Comparison of ENCODE assay signal across 8 cellular contexts in genomic region chr20:2663887-2664719, GRCh38. TPM values are rescaled to one million over a fixed set of nuclear protein-coding genes. Genes with fewer than 3 reads are reported as not detected.
DNase-seq lines count a peak whose midpoint lies in the region; ATAC-seq and TF ChIP-seq lines count a peak whose summit lies in the region.

Gene IDH3B (minus strand): TSS chr20:2664216. CDS start chr20:2664188, 28 bp downstream.

- no peaks in the 10 kb centered on the region for H3K9me3 Mint-ChIP-seq in activated naive CD8-positive, alpha-beta T cell treated with anti-CD3 and anti-CD28 coated beads, Interleukin-2, amount 10 ng/mL, durations not matched to agents 7 days and 5 days

- peak within 1 kb of the TSS; percentile 84 for H3K4me3 ChIP-seq in GM08714 (ENCODE audit: low read length)
- H3K4me3 ChIP-seq in SU-DHL-6 (ENCODE audit: insufficient read depth, low read length, poor library complexity, severe bottlenecking): peak within 1 kb of the TSS; percentile 80
- peak within 1 kb of the TSS; percentile 70 for H3K4me3 ChIP-seq in ovary
- peak within 1 kb of the TSS; percentile 67 to 92 (median 77) for H3K4me3 ChIP-seq in thyroid gland (replicated peaks in 1 of 3)

- H3K36me3 ChIP-seq in SU-DHL-6 (ENCODE audit: low read length) (no peaks in the 10 kb centered on the region), ovary (no peaks in the 10 kb centered on the region), thyroid gland (peaks cover 20 to 21% of the 10 kb centered on the region in 2 donors)

- WGBS in ovary, 3 donors: 6 to 9% (median 8%) methylated on average over 43 to 49 of the region's 49 CpGs
- WGBS in thyroid gland, 2 donors: 6 to 13% methylated on average over 30 to 49 of the region's 49 CpGs

- H3K27me3 ChIP-seq in SU-DHL-6 (ENCODE audit: low read length) (no peaks in the 10 kb centered on the region), ovary (no peaks in the 10 kb centered on the region), thyroid gland (no peaks in the 10 kb centered on the region)

- peak; percentile 79 for ATAC-seq in HG02610 (IDR thresholded peaks at IDR 0.05; ENCODE audit: unreplicated experiment)
- peak; percentile 99 for ATAC-seq in activated naive CD8-positive, alpha-beta T cell treated with anti-CD3 and anti-CD28 coated beads, Interleukin-2, amount 10 ng/mL, durations not matched to agents 7 days and 5 days (ENCODE audit: low read depth)

- peaks cover 10% of the 10 kb centered on the region for H3K36me3 Mint-ChIP-seq in activated naive CD8-positive, alpha-beta T cell treated with anti-CD3 and anti-CD28 coated beads, Interleukin-2, amount 10 ng/mL, durations not matched to agents 7 days and 5 days

- peak within 1 kb of the TSS; percentile 86 for H3K4me2 ChIP-seq in SU-DHL-6 (ENCODE audit: low read depth, low read length, poor library complexity, severe bottlenecking)

- peak within 1 kb of the TSS; percentile 52 for H2AFZ ChIP-seq in SU-DHL-6 (ENCODE audit: low read depth, low read length, severe bottlenecking)

- TF ChIP-seq CTCF in SU-DHL-6 (IDR thresholded peaks at IDR 0.05; ENCODE audit: insufficient read depth, low read length, poor library complexity, severe bottlenecking) (no peak), ovary (IDR thresholded peaks at IDR 0.05) (no peak), thyroid gland (IDR thresholded peaks at IDR 0.05) (no peak)

- TF ChIP-seq POLR2A in ovary (IDR thresholded peaks at IDR 0.05) (peak; percentile 92), thyroid gland (IDR thresholded peaks at IDR 0.05) (peak; percentile 10 to 91)

- H3K4me3 Mint-ChIP-seq in activated naive CD8-positive, alpha-beta T cell treated with anti-CD3 and anti-CD28 coated beads, Interleukin-2, amount 10 ng/mL, durations not matched to agents 7 days and 5 days: peak within 1 kb of the TSS; percentile 93

- POLR2A ChIA-PET in activated naive CD8-positive, alpha-beta T cell treated with anti-CD3 and anti-CD28 coated beads, Interleukin-2, amount 10 ng/mL, durations not matched to agents 7 days and 5 days (lab: Charles Lee): interaction anchor here (0.7 to 7.3 kb wide), 9 partner anchors 10 to 194 kb away, joined by 3 to 86 read pairs (median 3); partner anchors contain the start of genes NOP56 and SNRPB

- H3K4me1 ChIP-seq in ovary (ENCODE audit: insufficient read depth) (peaks cover 5% of the 10 kb centered on the region), thyroid gland (peaks cover 4 to 8% of the 10 kb centered on the region in 2 donors)

- H3K9ac ChIP-seq in SU-DHL-6 (ENCODE audit: low read length): peak within 1 kb of the TSS; percentile 77

- peak within 1 kb of the TSS; percentile 96 for H3K27ac Mint-ChIP-seq in activated naive CD8-positive, alpha-beta T cell treated with anti-CD3 and anti-CD28 coated beads, Interleukin-2, amount 10 ng/mL, durations not matched to agents 7 days and 5 days

- H3K9me3 ChIP-seq in SU-DHL-6 (ENCODE audit: insufficient read depth, low read length) (no peaks in the 10 kb centered on the region), ovary (no peaks in the 10 kb centered on the region), thyroid gland (no peaks in the 10 kb centered on the region)

- peaks cover 12% of the 10 kb centered on the region; the same call in 1 of the 2 replicates for H3K79me2 ChIP-seq in SU-DHL-6 (ENCODE audit: insufficient read depth, low read length)

- H3K9me2 ChIP-seq in SU-DHL-6 (replicated peaks; ENCODE audit: insufficient read depth, low read length): no peaks in the 10 kb centered on the region

- peaks cover 7% of the 10 kb centered on the region for H3K27me3 Mint-ChIP-seq in activated naive CD8-positive, alpha-beta T cell treated with anti-CD3 and anti-CD28 coated beads, Interleukin-2, amount 10 ng/mL, durations not matched to agents 7 days and 5 days

- H3F3A ChIP-seq in SU-DHL-6 (ENCODE audit: insufficient read depth): peaks cover 18% of the 10 kb centered on the region

- DNase-seq in NCI-H1105 treated with DMSO at 0.1 percent for 48 hours (lab: John Stamatoyannopoulos, UW): peak; percentile 87
- peak; percentile 91 for DNase-seq in activated naive CD8-positive, alpha-beta T cell treated with anti-CD3 and anti-CD28 coated beads, Interleukin-2, amount 10 ng/mL, durations not matched to agents 7 days and 5 days
- peak; percentile 91 to 99 (median 96) for DNase-seq in head of caudate nucleus
- peak; percentile 89 to 95 (median 93) for DNase-seq in ovary
- DNase-seq in thyroid gland: peak; percentile 93

- H4K20me1 ChIP-seq in SU-DHL-6 (ENCODE audit: low read depth, low read length): no peaks in the 10 kb centered on the region

- H3K27ac ChIP-seq in SU-DHL-6 (ENCODE audit: low read depth, low read length) (peak within 1 kb of the TSS; percentile 43; the same call in 1 of the 2 replicates), ovary (peak within 1 kb of the TSS; percentile 56 to 91), thyroid gland (peak within 1 kb of the TSS; percentile 63 to 98 (median 86))

- peak; percentile 49 for TF ChIP-seq EP300 in ovary (IDR thresholded peaks at IDR 0.05)

- intact Hi-C loops in head of caudate nucleus (cut with DNase I): no loop called here
- intact Hi-C loops in ovary (cut with DNase I): no loop called here
- intact Hi-C loops in thyroid gland (cut with DNase I): no loop called here

- peaks cover 18% of the 10 kb centered on the region for H3K4me1 Mint-ChIP-seq in activated naive CD8-positive, alpha-beta T cell treated with anti-CD3 and anti-CD28 coated beads, Interleukin-2, amount 10 ng/mL, durations not matched to agents 7 days and 5 days

RNA-seq across cellular contexts. Expression of gene IDH3B, which starts in this region (rescaled TPM):
- total RNA-seq in activated naive CD8-positive, alpha-beta T cell treated with anti-CD3 and anti-CD28 coated beads, Interleukin-2, amount 10 ng/mL, durations not matched to agents 7 days and 5 days: 10 to 100 TPM; 95.8 to 96.7 TPM
- total RNA-seq in ovary (10 to 100 TPM; 68.1 to 92.9 (median 85.9) TPM), thyroid gland (100 to 1,000 TPM; 126 to 161 (median 141) TPM)
- polyA plus RNA-seq in ovary: 100 to 1,000 TPM in 1 of 2 donors, 10 to 100 TPM in 1; 85.6 to 105 TPM

Comparison
In these comparisons a context has a peak if more than half of its experiments do, and no peak if none do; other contexts are left out.
1. Peak in every context shown above with its lines: DNase-seq, ATAC-seq, H3K4me3 ChIP-seq and H3K27ac ChIP-seq.